In genomic region chr16:2475413-2476344, GRCh38 we compare ENCODE assay signal across 1 cellular context.
TF ChIP-seq lines count a peak whose summit lies in the region.

No MANE protein-coding gene starts in this region.

TF ChIP-seq in endothelial cell of umbilical vein, 7 proteins besides CTCF, POLR2A, EP300 and RAD21:
- TF ChIP-seq JUN (IDR thresholded peaks at IDR 0.05; ENCODE audit: borderline replicate concordance, insufficient read depth, insufficient read length, low read depth), result no peak
